9 cellular contexts compared by ENCODE assay signal in the genomic region with DNA sequence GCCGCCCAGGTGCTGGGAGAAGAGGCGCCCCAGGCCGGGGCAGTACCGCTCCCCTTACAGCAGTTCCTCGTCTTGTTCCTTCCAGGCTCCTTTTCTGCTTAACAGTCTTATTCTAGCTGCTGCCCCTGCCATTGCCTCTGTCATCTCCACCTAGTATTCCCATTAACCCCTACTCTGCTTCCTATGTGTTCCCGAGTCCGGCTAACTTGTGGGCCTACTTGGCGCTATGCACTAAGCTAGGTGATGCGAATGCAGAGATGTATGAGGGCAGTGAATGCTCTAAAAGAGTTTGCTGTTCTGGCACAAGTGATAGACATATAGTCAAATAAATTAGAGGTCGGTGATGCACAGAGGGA. TPM values are rescaled to one million over a fixed set of nuclear protein-coding genes. Genes with fewer than 3 reads are reported as not detected.
A peak's percentile ranks its signal among the peaks of the same experiment; 100 is the strongest.
DNase-seq lines count a peak whose midpoint lies in the region; ATAC-seq and TF ChIP-seq lines count a peak whose summit lies in the region.
"Had no signal": no experiment of that assay in that cellular context is flagged by ENCODE, and none has a peak within 500 bp of the region (broad histone marks: within the 10 kb centered on the region; RNA-seq: fewer than 3 reads in every experiment).

No MANE protein-coding gene starts in this region.

- H3K4me3 Mint-ChIP-seq in brain = peak overlapping the region; percentile 90 to 99 (median 95)
- peak overlapping the region; percentile 82 for H3K4me3 Mint-ChIP-seq in natural killer cell

- H3K4me1 Mint-ChIP-seq in brain = peaks cover 27% of the 10 kb centered on the region
- H3K4me1 Mint-ChIP-seq in natural killer cell = peaks cover 14 to 15% of the 10 kb centered on the region in 2 donors

- H3K27ac Mint-ChIP-seq in brain (peak overlapping the region in 1 of 5 experiments; percentile 14), natural killer cell (peak overlapping the region in 1 of 2 donors; percentile 13)

- peaks cover 14% of the 10 kb centered on the region for H3K36me3 ChIP-seq in HUES48 (ENCODE audit: control insufficient read depth, insufficient read depth, low read length)

- intact Hi-C loops in natural killer cell (cut with micrococcal nuclease) = no loop called here

- H3K9ac ChIP-seq in HUES48 (ENCODE audit: low read depth, low read length) = no peak overlapping the region

- no peak for ATAC-seq in natural killer cell
- no peak for ATAC-seq in HG02610 (IDR thresholded peaks at IDR 0.05; ENCODE audit: unreplicated experiment)
- no peak for ATAC-seq in HG02571 (IDR thresholded peaks at IDR 0.05; ENCODE audit: unreplicated experiment)

- peaks cover 10% of the 10 kb centered on the region for H3K27me3 ChIP-seq in AG04450 (ENCODE audit: control insufficient read depth, insufficient read depth, low read length)
- H3K27me3 ChIP-seq in HUES48 (ENCODE audit: control insufficient read depth, insufficient read depth, low read length) = no peaks in the 10 kb centered on the region

- H3K9me3 ChIP-seq in AG04450 (ENCODE audit: control insufficient read depth, insufficient read depth, low read length) (no peaks in the 10 kb centered on the region; the same call in 1 of the 2 replicates), HUES48 (ENCODE audit: control insufficient read depth, insufficient read depth, low read length) (no peaks in the 10 kb centered on the region)

- peak overlapping the region; percentile 2 for H3K27ac ChIP-seq in AG04450 (ENCODE audit: low read depth, low read length)
- H3K27ac ChIP-seq in HUES48 (ENCODE audit: low read depth, low read length) = no peak overlapping the region

- TF ChIP-seq CTCF in AG04450 (IDR thresholded peaks at IDR 0.05; ENCODE audit: low read depth, low read length) (no peak), brain (conservative IDR thresholded peaks at IDR 0.05) (no peak), natural killer cell (IDR thresholded peaks at IDR 0.05) (no peak)

- POLR2A ChIA-PET in AG04450 (lab: Yijun Ruan, JAX) = no interaction called here

- CTCF ChIA-PET in AG04450 (lab: Charles Lee) = no interaction called here

- H3K4me1 ChIP-seq in HUES48 (ENCODE audit: control insufficient read depth, insufficient read depth, low read length) = peaks cover 3% of the 10 kb centered on the region; the same call in 1 of the 2 replicates

- H3K4me3 ChIP-seq in AG04450 (ENCODE audit: low read depth, low read length) (peak overlapping the region; percentile 75), HUES48 (ENCODE audit: low read depth, low read length) (peak overlapping the region; percentile 86; the same call in 1 of the 2 replicates)

- H3K36me3 Mint-ChIP-seq in brain (no peaks in the 10 kb centered on the region), natural killer cell (no peaks in the 10 kb centered on the region)

- H3K27me3 Mint-ChIP-seq in brain (peaks cover 16% of the 10 kb centered on the region), natural killer cell (ENCODE audit: low read depth in 2 of 2) (peaks cover 29 to 37% of the 10 kb centered on the region in 2 donors)

- no peak for DNase-seq in AG04450 (ENCODE audit: low read depth, low spot score)
- no peak for DNase-seq in natural killer cell
- no peak for DNase-seq in effector CD4-positive, alpha-beta T cell
- DNase-seq in OCI-M2 (lab: John Stamatoyannopoulos, UW; ENCODE audit: unreplicated experiment) = no peak

- no peaks in the 10 kb centered on the region for H3K9me3 Mint-ChIP-seq in brain
- H3K9me3 Mint-ChIP-seq in natural killer cell = no peaks in the 10 kb centered on the region

RNA-seq across cellular contexts. Expression of gene IQGAP3, which starts 0.3 kb away (rescaled TPM):
- polyA plus RNA-seq in AG04450 (2011; rRNA removed) (6.2 and 6.3 TPM in 2 replicates), brain (ENCODE audit: insufficient read depth, low read depth, low replicate concordance) (16.6 TPM)
- polyA minus RNA-seq in AG04450 (2011; rRNA and poly(A)+ RNA removed) = 13.4 and 17.6 TPM in 2 replicates
- under 1 TPM; 0.08 to 0.21 (median 0.14) TPM for total RNA-seq in natural killer cell

RNA-seq across cellular contexts. Expression of gene TTC24, which starts 6.9 kb away (rescaled TPM):
- polyA plus RNA-seq in AG04450 (2011; rRNA removed) (not detected in 2 replicates), brain (ENCODE audit: insufficient read depth, low read depth, low replicate concordance) (not detected)
- not detected in 2 replicates for polyA minus RNA-seq in AG04450 (2011; rRNA and poly(A)+ RNA removed)
- 1 to 10 TPM; 3.3 to 4.1 (median 4.0) TPM for total RNA-seq in natural killer cell
- total RNA-seq: SK-MEL-5 had no signal

RNA-seq across cellular contexts. Expression of gene NAXE, which starts 18.9 kb away (rescaled TPM):
- polyA plus RNA-seq in AG04450 (2011; rRNA removed) (29.9 and 38.7 TPM in 2 replicates), brain (ENCODE audit: insufficient read depth, low read depth, low replicate concordance) (133 TPM)
- 31.8 and 44.1 TPM in 2 replicates for polyA minus RNA-seq in AG04450 (2011; rRNA and poly(A)+ RNA removed)
- total RNA-seq in natural killer cell = 10 to 100 TPM; 32.6 to 52.5 (median 36.6) TPM

RNA-seq across cellular contexts. Expression of gene GPATCH4, which starts 28.6 kb away (rescaled TPM):
- polyA plus RNA-seq in AG04450 (2011; rRNA removed) (23.1 and 27.6 TPM in 2 replicates), brain (ENCODE audit: insufficient read depth, low read depth, low replicate concordance) (11.5 TPM)
- polyA minus RNA-seq in AG04450 (2011; rRNA and poly(A)+ RNA removed) = 17.9 and 22.8 TPM in 2 replicates
- total RNA-seq in natural killer cell = 10 to 100 TPM; 19.3 to 27.3 (median 22.1) TPM

RNA-seq across cellular contexts. Expression of gene HAPLN2, which starts 46.6 kb away (rescaled TPM):
- polyA plus RNA-seq in AG04450 (2011; rRNA removed) (not detected in 2 replicates), brain (ENCODE audit: insufficient read depth, low read depth, low replicate concordance) (69.6 TPM)
- polyA minus RNA-seq in AG04450 (2011; rRNA and poly(A)+ RNA removed) = not detected in 2 replicates
- total RNA-seq in natural killer cell = not detected
- total RNA-seq: SK-MEL-5 had no signal
